In genomic region chr12:56117778-56118687, GRCh38 we compare ENCODE assay signal across 8 cellular contexts. TPM values are rescaled to one million over a fixed set of nuclear protein-coding genes. Genes with fewer than 3 reads are reported as not detected.
DNase-seq lines count a peak whose midpoint lies in the region; ATAC-seq and TF ChIP-seq lines count a peak whose summit lies in the region.

TSS of gene ZC3H10 (plus strand) at chr12:56118266. CDS start at chr12:56120563, 2,297 bp downstream.

- peak within 1 kb of the TSS; percentile 97 to 99 for H3K27ac ChIP-seq in thoracic aorta

- H3K4me1 ChIP-seq in thoracic aorta (ENCODE audit: control insufficient read depth in 1 of 2, low read depth in 2 of 2): peaks cover 7 to 27% of the 10 kb centered on the region in 2 donors

- peaks cover 19% of the 10 kb centered on the region for H3K27me3 Mint-ChIP-seq in HFFc6 (ENCODE audit: insufficient read depth)
- H3K27me3 Mint-ChIP-seq in activated naive CD4-positive, alpha-beta T cell treated with anti-CD3 and anti-CD28 coated beads, Interleukin-2, amount 50 U/mL, for 24 hours: no peaks in the 10 kb centered on the region

- peak within 1 kb of the TSS; percentile 98 for H3K27ac Mint-ChIP-seq in HFFc6
- peak within 1 kb of the TSS; percentile 95 for H3K27ac Mint-ChIP-seq in activated naive CD4-positive, alpha-beta T cell treated with anti-CD3 and anti-CD28 coated beads, Interleukin-2, amount 50 U/mL, for 24 hours

- peak; percentile 84 for ATAC-seq in omental fat pad (ENCODE audit: low FRiP score)
- peak; percentile 71 for ATAC-seq in thoracic aorta (ENCODE audit: insufficient number of reproducible peaks, low FRiP score, low read depth)

- H3K9me3 Mint-ChIP-seq in HFFc6: peaks cover 7% of the 10 kb centered on the region; the same call in 1 of the 2 replicates
- no peaks in the 10 kb centered on the region for H3K9me3 Mint-ChIP-seq in activated naive CD4-positive, alpha-beta T cell treated with anti-CD3 and anti-CD28 coated beads, Interleukin-2, amount 50 U/mL, for 24 hours

- no peaks in the 10 kb centered on the region for H3K27me3 ChIP-seq in thoracic aorta (replicated peaks; ENCODE audit: insufficient read depth)

- H3K36me3 ChIP-seq in thoracic aorta: peaks cover 16% of the 10 kb centered on the region

- H3K4me1 Mint-ChIP-seq in HFFc6 (ENCODE audit: low read depth): peaks cover 43% of the 10 kb centered on the region
- peaks cover 20% of the 10 kb centered on the region for H3K4me1 Mint-ChIP-seq in activated naive CD4-positive, alpha-beta T cell treated with anti-CD3 and anti-CD28 coated beads, Interleukin-2, amount 50 U/mL, for 24 hours

- peaks cover 38% of the 10 kb centered on the region for H3K36me3 Mint-ChIP-seq in HFFc6 (ENCODE audit: low read depth)
- H3K36me3 Mint-ChIP-seq in activated naive CD4-positive, alpha-beta T cell treated with anti-CD3 and anti-CD28 coated beads, Interleukin-2, amount 50 U/mL, for 24 hours: peaks cover 18% of the 10 kb centered on the region

- TF ChIP-seq CTCF in HFFc6 (IDR thresholded peaks at IDR 0.05) (peak; percentile 73), omental fat pad (IDR thresholded peaks at IDR 0.05) (peak in 1 of 3 donors; percentile 5), thoracic aorta (IDR thresholded peaks at IDR 0.05) (no peak)

- DNase-seq in HFFc6 (peak; percentile 100), NAMALWA (ENCODE audit: low spot score) (peak; percentile 100), SK-N-DZ (ENCODE audit: low spot score) (peak; percentile 99), glomerular visceral epithelial cell (ENCODE audit: extremely low spot score) (peak; percentile 99), omental fat pad (ENCODE audit: low spot score) (peak; percentile 93), thoracic aorta (ENCODE audit: low spot score) (peak; percentile 97)

- peak within 1 kb of the TSS; percentile 95 for H3K4me3 ChIP-seq in GM08714 (ENCODE audit: low read length)
- H3K4me3 ChIP-seq in thoracic aorta: peak within 1 kb of the TSS; percentile 97

- no peaks in the 10 kb centered on the region for H3K9me3 ChIP-seq in thoracic aorta

- peak within 1 kb of the TSS; percentile 95 for H3K4me3 Mint-ChIP-seq in HFFc6
- peak within 1 kb of the TSS; percentile 95 for H3K4me3 Mint-ChIP-seq in activated naive CD4-positive, alpha-beta T cell treated with anti-CD3 and anti-CD28 coated beads, Interleukin-2, amount 50 U/mL, for 24 hours

RNA-seq across cellular contexts. Expression of gene ZC3H10, which starts in this region (rescaled TPM):
- total RNA-seq in HFFc6 (2021; fragmentation: NEBNext Ultra II Directional; extraction: Animal tissue kit (Norgen Biotek cat#: 25700)): 1 to 10 TPM; 3.3 to 4.7 (median 3.8) TPM
- polyA plus RNA-seq in SK-N-DZ (2014; cell fraction: cytosol; rRNA removed): 4.9 and 5.9 TPM in 2 replicates
- 5.0 and 5.6 TPM in 2 replicates for polyA plus RNA-seq in SK-N-DZ (2014; cell fraction: nucleus; rRNA removed)
- total RNA-seq in omental fat pad: 1 to 10 TPM; 3.5 to 5.5 (median 4.9) TPM
- 1 to 10 TPM; 4.1 to 7.1 TPM for total RNA-seq in thoracic aorta

Comparison
In these comparisons a context has a peak if more than half of its experiments do, and no peak if none do; other contexts are left out.
1. Peak in every context shown above with its lines: DNase-seq, ATAC-seq, H3K4me3 ChIP-seq and H3K27ac ChIP-seq.